ENCODE assay signal across 22 cellular contexts in genomic region chr17:73872816-73873215, GRCh38.
DNase-seq lines count a peak whose midpoint lies in the region; ATAC-seq and TF ChIP-seq lines count a peak whose summit lies in the region.
"Had no signal": no experiment of that assay in that cellular context is flagged by ENCODE, and none has a peak within 500 bp of the region (broad histone marks: within the 10 kb centered on the region; RNA-seq: fewer than 3 reads in every experiment).

No MANE protein-coding gene starts in this region.

- no peaks in the 10 kb centered on the region for H3K9me3 ChIP-seq in BE2C
- H3K9me3 ChIP-seq: BLaER1, Caco-2 had no signal

- no peak for TF ChIP-seq CTCF in BE2C (IDR thresholded peaks at IDR 0.05; ENCODE audit: low read depth, low read length)

- H3K4me3 ChIP-seq in BE2C (ENCODE audit: low read depth, low read length) = no peak overlapping the region
- H3K4me3 ChIP-seq: BLaER1, PC-9, SK-N-MC had no signal

- H3K36me3 ChIP-seq in BE2C = no peaks in the 10 kb centered on the region
- H3K36me3 ChIP-seq: BLaER1 had no signal

- H3K4me1 ChIP-seq in BE2C = peaks cover 4% of the 10 kb centered on the region
- H3K4me1 ChIP-seq: BLaER1, Caco-2 had no signal

- DNase-seq in BE2C = peak; percentile 50
- DNase-seq in COR-L47 (lab: John Stamatoyannopoulos, UW) = peak; percentile 15
- peak; percentile 56 for DNase-seq in NCI-H69 (lab: John Stamatoyannopoulos, UW)
- DNase-seq in iPS-NIHi7 (ENCODE audit: extremely low spot score) = peak; percentile 56
- no peak for DNase-seq in amniotic stem cell (lab: John Stamatoyannopoulos, UW)
- DNase-seq in NCI-H146 treated with DMSO at 0.1 percent for 48 hours (lab: John Stamatoyannopoulos, UW; ENCODE audit: unreplicated experiment) = no peak
- DNase-seq: Caco-2; CD4-positive, alpha-beta T cell; DMS153; GDM1; KG1; NCI-H1092; NCI-H1694 treated with DMSO at 0.1 percent for 48 hours; NCI-H2081 treated with DMSO at 0.1 percent for 48 hours; NCI-H82; PC-9; SHP77 treated with DMSO at 0.1 percent for 48 hours; T-helper 2 cell had no signal

- ATAC-seq in HG03039 (IDR thresholded peaks at IDR 0.05; ENCODE audit: unreplicated experiment) = no peak
- ATAC-seq: HepG2 had no signal

- H3K27me3 ChIP-seq in BE2C = no peaks in the 10 kb centered on the region
- H3K27me3 ChIP-seq: BLaER1 had no signal

Comparison
In these comparisons a context has a peak if more than half of its experiments do, and no peak if none do; other contexts are left out.
1. DNase-seq: peak in BE2C (single experiment), COR-L47 (single experiment), NCI-H69 (single experiment) and iPS-NIHi7 (single experiment); none in amniotic stem cell (single experiment) and NCI-H146 treated with DMSO at 0.1 percent for 48 hours (single experiment).